ENCODE assay signal across 8 cellular contexts in the genomic region with DNA sequence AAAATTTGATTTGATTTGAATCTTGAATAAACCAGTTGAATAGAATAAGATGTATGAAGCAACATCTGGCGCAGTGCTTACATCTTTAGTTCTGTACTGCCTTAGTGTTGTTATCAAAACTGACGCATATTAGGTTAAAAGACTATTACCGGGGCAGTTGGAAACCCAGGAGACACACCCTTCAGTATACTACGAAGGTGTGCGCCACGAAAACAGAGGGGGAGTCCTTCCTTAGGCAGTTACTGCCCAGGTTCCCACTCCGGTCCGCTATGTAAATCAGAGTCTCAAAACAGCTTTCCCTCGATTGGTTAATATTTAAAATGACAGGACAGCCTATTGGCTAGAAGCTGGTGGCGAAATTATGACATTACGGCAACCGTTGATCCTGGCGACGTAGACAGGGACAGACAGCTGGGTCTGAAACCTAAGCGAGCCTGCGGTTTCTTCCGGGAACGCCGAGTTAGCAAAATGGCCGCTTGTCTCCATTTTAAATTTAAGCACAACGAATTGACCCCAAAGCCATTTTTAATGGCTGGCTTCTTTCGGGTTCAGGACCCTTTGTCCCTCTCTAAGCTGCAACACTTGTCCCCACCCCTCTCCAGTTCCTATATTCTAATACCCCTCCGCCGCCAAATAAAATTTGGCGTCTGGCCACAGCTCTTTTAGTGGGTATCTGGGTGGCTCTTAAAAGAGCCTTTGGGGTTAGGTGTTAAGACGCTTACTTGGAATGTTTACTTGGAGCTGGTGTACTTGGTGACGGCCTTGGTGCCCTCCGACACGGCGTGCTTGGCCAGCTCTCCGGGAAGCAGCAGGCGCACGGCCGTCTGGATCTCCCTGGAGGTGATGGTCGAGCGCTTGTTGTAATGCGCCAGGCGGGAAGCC. TPM values are rescaled to one million over a fixed set of nuclear protein-coding genes. Genes with fewer than 3 reads are reported as not detected.
A peak's percentile ranks its signal among the peaks of the same experiment; 100 is the strongest.
DNase-seq lines count a peak whose midpoint lies in the region; TF ChIP-seq lines count a peak whose summit lies in the region.

No MANE protein-coding gene starts in this region.

- peaks cover 26% of the 10 kb centered on the region for H3K27me3 Mint-ChIP-seq in HFFc6 (ENCODE audit: insufficient read depth)

- 0 out of 2 replicates have a peak, but pooled peaks have one; percentile 6 for TF ChIP-seq CTCF in HFFc6 (IDR thresholded peaks at IDR 0.05)
- no peak for TF ChIP-seq CTCF in NB4 (IDR thresholded peaks at IDR 0.05; ENCODE audit: low read depth, low read length)
- TF ChIP-seq CTCF in neutrophil (IDR thresholded peaks at IDR 0.05): no peak

- H3K4me3 ChIP-seq in NB4 (ENCODE audit: low read depth, low read length): peak overlapping the region; percentile 55
- peak overlapping the region; percentile 91 for H3K4me3 ChIP-seq in neutrophil (ENCODE audit: low read depth in 1 of 2, low read length in 1 of 2)

- peaks cover 42% of the 10 kb centered on the region for H3K36me3 Mint-ChIP-seq in HFFc6 (ENCODE audit: low read depth)

- no peaks in the 10 kb centered on the region for H3K27me3 ChIP-seq in neutrophil

- peak overlapping the region; percentile 98 for H3K27ac Mint-ChIP-seq in HFFc6

- peak; percentile 50 for TF ChIP-seq POLR2A in NB4 (IDR thresholded peaks at IDR 0.05; ENCODE audit: extremely low read depth, insufficient read length)

- peaks cover 14% of the 10 kb centered on the region for H3K9me3 Mint-ChIP-seq in HFFc6

- H3K27ac ChIP-seq in neutrophil: peak overlapping the region; percentile 93
- peak overlapping the region; percentile 88 for H3K27ac ChIP-seq in substantia nigra (ENCODE audit: low read depth, low read length, poor library complexity, severe bottlenecking)

- peaks cover 25% of the 10 kb centered on the region for H3K36me3 ChIP-seq in neutrophil

- peak overlapping the region; percentile 96 for H3K4me3 Mint-ChIP-seq in HFFc6

- peaks cover 40% of the 10 kb centered on the region for H3K4me1 Mint-ChIP-seq in HFFc6 (ENCODE audit: low read depth)

- DNase-seq in GM04503 (ENCODE audit: low read depth) (peak; percentile 95), HFFc6 (peak; percentile 99), NB4 (ENCODE audit: low read depth) (peak; percentile 99), SK-N-DZ (ENCODE audit: low spot score) (peak; percentile 98), germinal center (ENCODE audit: low spot score) (peak; percentile 91), substantia nigra (lab: John Stamatoyannopoulos, UW) (peak in 48 of 49 donors; percentile 45 to 94 (median 84))
- peak; percentile 91 for DNase-seq in activated naive CD4-positive, alpha-beta T cell treated with anti-CD3 and anti-CD28 coated beads, Interleukin-2, amount 50 U/mL, for 16 hours

- peaks cover 5% of the 10 kb centered on the region for H3K9me3 ChIP-seq in neutrophil

- H3K4me1 ChIP-seq in neutrophil (ENCODE audit: control insufficient read depth in 1 of 2, insufficient read depth in 1 of 2, low read depth in 1 of 2, low read length in 1 of 2): peaks cover 30 to 41% of the 10 kb centered on the region in 2 experiments

RNA-seq across cellular contexts. Expression of a gene that starts 35.8 kb away (rescaled TPM):
- total RNA-seq in HFFc6 (2021; fragmentation: NEBNext Ultra II Directional; extraction: Animal tissue kit (Norgen Biotek cat#: 25700)): 10 to 100 TPM; 16.1 to 21.7 (median 18.3) TPM
- not detected in 2 replicates for polyA plus RNA-seq in SK-N-DZ (2014; cell fraction: cytosol; rRNA removed)
- not detected in 2 replicates for polyA plus RNA-seq in SK-N-DZ (2014; cell fraction: nucleus; rRNA removed)

Comparison
In these comparisons a context has a peak if more than half of its experiments do, and no peak if none do; other contexts are left out.
1. Peak in every context shown above with its lines: DNase-seq, H3K4me3 ChIP-seq and H3K27ac ChIP-seq.